ENCODE assay signal across 24 cellular contexts in the genomic region with DNA sequence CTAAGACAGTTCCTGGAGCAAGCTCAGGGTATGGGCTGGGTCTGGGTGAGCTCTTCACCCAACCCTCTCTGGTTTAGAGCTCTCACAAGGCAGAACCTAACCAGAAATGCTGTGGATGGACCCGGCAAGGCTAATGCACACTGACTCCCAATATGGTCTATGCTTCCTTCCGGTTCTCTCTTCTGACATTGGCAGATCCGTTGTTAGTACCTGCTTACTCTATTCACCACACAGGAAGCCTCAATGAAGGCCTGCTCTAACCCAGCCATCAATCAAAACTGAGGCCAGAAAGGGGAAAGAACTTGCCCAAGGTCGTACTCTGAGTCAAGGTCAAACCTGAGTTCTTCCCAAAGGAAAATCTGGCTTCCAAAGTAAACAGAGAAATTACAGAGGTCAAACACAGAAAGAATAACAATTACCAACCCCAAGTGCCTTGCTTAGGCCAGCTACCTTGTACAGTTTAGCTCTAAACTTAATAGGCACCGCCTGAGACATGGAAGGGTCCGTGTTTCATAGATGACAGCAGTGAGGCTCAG. TPM values are rescaled to one million over a fixed set of nuclear protein-coding genes. Genes with fewer than 3 reads are reported as not detected.
DNase-seq lines count a peak whose midpoint lies in the region; ATAC-seq and TF ChIP-seq lines count a peak whose summit lies in the region.
"Had no signal": no experiment of that assay in that cellular context is flagged by ENCODE, and none has a peak within 500 bp of the region (broad histone marks: within the 10 kb centered on the region; RNA-seq: fewer than 3 reads in every experiment).

No MANE protein-coding gene starts in this region.

- no peaks in the 10 kb centered on the region for H3K36me3 Mint-ChIP-seq in activated CD8-positive, alpha-beta memory T cell treated with anti-CD3 and anti-CD28 coated beads, Interleukin-2, amount 10 ng/mL, durations not matched to agents 7 days and 5 days
- H3K36me3 Mint-ChIP-seq: brain had no signal

- H3K27ac ChIP-seq in OCI-LY7 (ENCODE audit: low read depth, low read length, poor library complexity, severe bottlenecking): no peak overlapping the region
- H3K27ac ChIP-seq: esophagus squamous epithelium, gastroesophageal sphincter, ovary, PC-9, stomach, transverse colon had no signal

- no peaks in the 10 kb centered on the region for H3K9me3 Mint-ChIP-seq in activated CD8-positive, alpha-beta memory T cell treated with anti-CD3 and anti-CD28 coated beads, Interleukin-2, amount 10 ng/mL, durations not matched to agents 7 days and 5 days (ENCODE audit: low read depth)
- H3K9me3 Mint-ChIP-seq: brain, nephron had no signal

- TF ChIP-seq CTCF in OCI-LY7 (conservative IDR thresholded peaks at IDR 0.05; ENCODE audit: low read length): no peak

- 0 out of 2 replicates have a peak overlapping the region, but pooled peaks have one; percentile 6 for H3K4me2 ChIP-seq in OCI-LY7 (ENCODE audit: low read length)
- H3K4me2 ChIP-seq: PC-9 had no signal

- H3K4me1 Mint-ChIP-seq in activated CD8-positive, alpha-beta memory T cell treated with anti-CD3 and anti-CD28 coated beads, Interleukin-2, amount 10 ng/mL, durations not matched to agents 7 days and 5 days: peaks cover 5% of the 10 kb centered on the region
- H3K4me1 Mint-ChIP-seq: nephron had no signal

- H3K9me2 ChIP-seq in OCI-LY7 (ENCODE audit: insufficient read depth, low read length): no peaks in the 10 kb centered on the region

- H4K20me1 ChIP-seq in OCI-LY7 (ENCODE audit: insufficient read depth, low read length): no peaks in the 10 kb centered on the region

- ATAC-seq in activated CD8-positive, alpha-beta memory T cell treated with anti-CD3 and anti-CD28 coated beads, Interleukin-2, amount 10 ng/mL, durations not matched to agents 7 days and 5 days: peak; percentile 89
- ATAC-seq in GM19455 (IDR thresholded peaks at IDR 0.05; ENCODE audit: unreplicated experiment) (peak; percentile 67), GM21723 (IDR thresholded peaks at IDR 0.05; ENCODE audit: unreplicated experiment) (no peak)
- ATAC-seq: gastroesophageal sphincter, left ventricle myocardium superior had no signal

- H3K79me2 ChIP-seq in OCI-LY7 (ENCODE audit: insufficient read depth, low read depth, low read length): no peaks in the 10 kb centered on the region

- H3K9me3 ChIP-seq in OCI-LY7 (ENCODE audit: low read length): no peaks in the 10 kb centered on the region
- H3K9me3 ChIP-seq: Caco-2, esophagus squamous epithelium, gastroesophageal sphincter, ovary, stomach, transverse colon had no signal

- H3K4me3 ChIP-seq in OCI-LY7 (ENCODE audit: low read depth, low read length, poor library complexity, severe bottlenecking): no peak overlapping the region
- H3K4me3 ChIP-seq: esophagus squamous epithelium, gastroesophageal sphincter, ovary, PC-9, stomach, transverse colon had no signal

- peaks cover 9% of the 10 kb centered on the region for H3K4me1 ChIP-seq in OCI-LY7 (ENCODE audit: insufficient read depth, low read length, poor library complexity, severe bottlenecking)
- H3K4me1 ChIP-seq: Caco-2, esophagus squamous epithelium, gastroesophageal sphincter, transverse colon had no signal

- peak overlapping the region; percentile 69 for H3K27ac Mint-ChIP-seq in activated CD8-positive, alpha-beta memory T cell treated with anti-CD3 and anti-CD28 coated beads, Interleukin-2, amount 10 ng/mL, durations not matched to agents 7 days and 5 days
- H3K27ac Mint-ChIP-seq: brain, nephron had no signal

- intact Hi-C loops in OCI-LY7 (cut with micrococcal nuclease; ENCODE audit: unreplicated experiment): loop anchor here (2.0 kb wide), 1 partner anchor 219 kb away; no protein-coding TSS in a partner anchor

- CTCF ChIA-PET in activated CD8-positive, alpha-beta memory T cell treated with anti-CD3 and anti-CD28 coated beads, Interleukin-2, amount 10 ng/mL, durations not matched to agents 7 days and 5 days (lab: Charles Lee): interaction anchor here (0.6 to 7.6 kb wide), 4 partner anchors 52 to 1713 kb away, joined by 4 to 60 read pairs (median 14); no protein-coding TSS in a partner anchor
- CTCF ChIA-PET in OCI-LY7 (lab: Charles Lee; ENCODE audit: unreplicated experiment): no interaction called here

- no TSS peak for BruUV-seq in OCI-LY7 (replicated peaks; lab: Mats Ljungman, UMichigan)

- no peak overlapping the region for H3K4me3 Mint-ChIP-seq in activated CD8-positive, alpha-beta memory T cell treated with anti-CD3 and anti-CD28 coated beads, Interleukin-2, amount 10 ng/mL, durations not matched to agents 7 days and 5 days
- H3K4me3 Mint-ChIP-seq: brain, nephron had no signal

- H3K27me3 Mint-ChIP-seq in activated CD8-positive, alpha-beta memory T cell treated with anti-CD3 and anti-CD28 coated beads, Interleukin-2, amount 10 ng/mL, durations not matched to agents 7 days and 5 days: no peaks in the 10 kb centered on the region
- H3K27me3 Mint-ChIP-seq: brain had no signal

- DNase-seq in activated CD8-positive, alpha-beta memory T cell treated with anti-CD3 and anti-CD28 coated beads, Interleukin-2, amount 10 ng/mL, durations not matched to agents 7 days and 5 days: peak; percentile 52
- no peak for DNase-seq in activated CD8-positive, alpha-beta memory T cell treated with anti-CD3 and anti-CD28 coated beads for 24 hours
- DNase-seq in OCI-LY7 (ENCODE audit: low spot score): peak; percentile 40
- peak; percentile 10 for DNase-seq in islet precursor cell
- no peak for DNase-seq in stimulated activated CD4-positive, alpha-beta T cell treated with anti-CD3 and anti-CD28 coated beads, Interleukin-2, amount 100 ng/mL, for 48 hours
- DNase-seq in SKM-1 (lab: John Stamatoyannopoulos, UW; ENCODE audit: unreplicated experiment): no peak
- DNase-seq: esophagus squamous epithelium; HCEC 1CT; hypothalamus; left ventricle myocardium superior; NCI-H1105; NCI-H2029; NCI-H226; PC-9; stimulated activated CD4-positive, alpha-beta T cell treated with anti-CD3 and anti-CD28 coated beads, Interleukin-4, amount 100 ng/mL, for 24 hours; stomach; transverse colon had no signal

- no peaks in the 10 kb centered on the region for H3K36me3 ChIP-seq in OCI-LY7 (ENCODE audit: insufficient read depth, low read length)
- H3K36me3 ChIP-seq: esophagus squamous epithelium, gastroesophageal sphincter, ovary, transverse colon had no signal

- POLR2A ChIA-PET in OCI-LY7 (lab: Charles Lee): interaction anchor here (1.0 to 1.4 kb wide), 3 partner anchors 17 to 19 kb away, joined by 3 to 4 read pairs (median 3); no protein-coding TSS in a partner anchor

- H2AFZ ChIP-seq in OCI-LY7 (ENCODE audit: low read length): peak overlapping the region; percentile 4; the same call in 1 of the 2 replicates
- H2AFZ ChIP-seq: PC-9 had no signal

RNA-seq across cellular contexts. Expression of gene AKNA, which starts 46.0 kb away (rescaled TPM):
- 100 to 1,000 TPM; 432 to 500 TPM for total RNA-seq in activated CD8-positive, alpha-beta memory T cell treated with anti-CD3 and anti-CD28 coated beads, Interleukin-2, amount 10 ng/mL, durations not matched to agents 7 days and 5 days
- total RNA-seq in OCI-LY7 (2014; rRNA removed; shearing (Covaris generic)): 53.8 and 61.4 TPM in 2 replicates
- 187 and 203 TPM in 2 replicates for total RNA-seq in OCI-LY7 (2022)

Comparison
In these comparisons a context has a peak if more than half of its experiments do, and no peak if none do; other contexts are left out.
1. DNase-seq: peak in activated CD8-positive, alpha-beta memory T cell treated with anti-CD3 and anti-CD28 coated beads, Interleukin-2, amount 10 ng/mL, durations not matched to agents 7 days and 5 days (single experiment), OCI-LY7 (single experiment) and islet precursor cell (single experiment); none in activated CD8-positive, alpha-beta memory T cell treated with anti-CD3 and anti-CD28 coated beads for 24 hours (single experiment), stimulated activated CD4-positive, alpha-beta T cell treated with anti-CD3 and anti-CD28 coated beads, Interleukin-2, amount 100 ng/mL, for 48 hours (0 of 2) and SKM-1 (single experiment).